ENCODE assay signal across 9 cellular contexts in the genomic region with DNA sequence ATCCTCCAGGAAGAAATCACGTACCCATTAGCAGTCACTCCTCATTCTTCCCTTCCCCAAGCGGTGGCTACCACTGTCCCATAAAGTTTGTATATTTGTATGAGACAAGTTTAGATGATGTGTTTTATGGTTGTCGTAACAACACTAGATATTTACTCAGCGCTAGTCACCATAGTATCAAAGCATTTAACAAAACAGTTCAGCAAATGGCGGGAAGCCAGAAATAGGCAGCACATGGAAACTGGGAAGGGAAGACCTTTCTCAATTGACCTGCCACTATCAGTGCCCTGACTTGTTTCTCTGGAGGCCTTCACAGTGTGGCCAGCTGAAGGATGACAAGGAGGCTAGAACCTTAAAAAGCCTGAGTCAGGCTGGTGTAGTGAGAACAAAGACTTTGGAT. TPM values are rescaled to one million over a fixed set of nuclear protein-coding genes. Genes with fewer than 3 reads are reported as not detected.
DNase-seq lines count a peak whose midpoint lies in the region; ATAC-seq and TF ChIP-seq lines count a peak whose summit lies in the region.
"Had no signal": no experiment of that assay in that cellular context is flagged by ENCODE, and none has a peak within 500 bp of the region (broad histone marks: within the 10 kb centered on the region; RNA-seq: fewer than 3 reads in every experiment).

No MANE protein-coding gene starts in this region.

- no peaks in the 10 kb centered on the region for H4K20me1 ChIP-seq in fibroblast of lung (ENCODE audit: control insufficient read depth, extremely low read depth, insufficient read depth, low read length)

- no peaks in the 10 kb centered on the region for H3K36me3 ChIP-seq in fibroblast of lung (ENCODE audit: control insufficient read depth, insufficient read depth, low read length)

- H3K79me2 ChIP-seq in fibroblast of lung (ENCODE audit: control insufficient read depth, insufficient read depth, low read length) = peaks cover 61% of the 10 kb centered on the region

- no peak overlapping the region for H3K4me3 ChIP-seq in fibroblast of lung (replicated peaks in 1 of 4; ENCODE audit: control extremely low read depth in 1 of 4, insufficient read depth in 1 of 4, low read depth in 3 of 4, low read length in 4 of 4)

- H3K9me3 ChIP-seq in fibroblast of lung (ENCODE audit: control insufficient read depth, insufficient read depth, low read depth, low read length) = no peaks in the 10 kb centered on the region

- no peak overlapping the region for H3K9ac ChIP-seq in fibroblast of lung (ENCODE audit: insufficient read depth, low read length)

- H3K4me2 ChIP-seq in fibroblast of lung (ENCODE audit: extremely low read depth, insufficient read depth, low read length) = peak overlapping the region; percentile 55

- H2AFZ ChIP-seq in fibroblast of lung (ENCODE audit: low read length) = no peak overlapping the region

- DNase-seq in Caki2 (ENCODE audit: low read depth) = peak; percentile 48
- DNase-seq in NCI-H774 (lab: John Stamatoyannopoulos, UW) = peak; percentile 49
- DNase-seq in fibroblast of lung (ENCODE audit: low read depth in 2 of 2) = peak; percentile 68 to 94
- DNase-seq in omental fat pad (ENCODE audit: low spot score) = no peak
- no peak for DNase-seq in iPS-NIHi7 (ENCODE audit: extremely low spot score)
- no peak for DNase-seq in globus pallidus (ENCODE audit: low spot score)
- DNase-seq: activated CD4-positive, alpha-beta T cell treated with anti-CD3 and anti-CD28 coated beads, Interleukin-2, amount 10 ng/mL, durations not matched to agents 24 days and 14 days had no signal

- TF ChIP-seq CTCF in fibroblast of lung (conservative IDR thresholded peaks at IDR 0.05 in 1 of 2, IDR thresholded peaks at IDR 0.05 in 1 of 2; ENCODE audit: low read depth in 1 of 2, low read length in 2 of 2) = no peak
- TF ChIP-seq CTCF in omental fat pad (IDR thresholded peaks at IDR 0.05) = no peak

- peak overlapping the region; percentile 81 for H3K27ac ChIP-seq in fibroblast of lung (ENCODE audit: insufficient read depth, low read length)

- no peaks in the 10 kb centered on the region for H3K27me3 ChIP-seq in fibroblast of lung (ENCODE audit: control insufficient read depth, insufficient read depth, low read length)

- in situ Hi-C loops in Caki2 (cut with HindIII; ENCODE audit: low pct_unique_long_range_greater_than_20kb, low sequenced_read_pairs) = no loop called here

- peaks cover 12% of the 10 kb centered on the region for H3K4me1 ChIP-seq in fibroblast of lung (ENCODE audit: control insufficient read depth, extremely low read depth, insufficient read depth, low read length)

- ATAC-seq in omental fat pad (ENCODE audit: low FRiP score) (peak; percentile 86), GM21619 (IDR thresholded peaks at IDR 0.05; ENCODE audit: unreplicated experiment) (no peak), HG02885 (IDR thresholded peaks at IDR 0.05; ENCODE audit: poor library complexity, unreplicated experiment) (no peak)

RNA-seq across cellular contexts. Expression of a gene that starts 31.1 kb away (rescaled TPM):
- 8.9 and 10.8 TPM in 2 replicates for total RNA-seq in Caki2 (2014; rRNA removed; shearing (Covaris generic); ENCODE audit: low replicate concordance)
- total RNA-seq in fibroblast of lung = 20.0 and 26.9 TPM in 2 replicates
- polyA plus RNA-seq in fibroblast of lung = 20.2 and 33.9 TPM in 2 replicates
- polyA plus RNA-seq in fibroblast of lung (2012) = 12.6 and 18.7 TPM in 2 replicates
- polyA minus RNA-seq in fibroblast of lung (ENCODE audit: low replicate concordance) = 5.6 and 11.3 TPM in 2 replicates
- total RNA-seq in omental fat pad = 10 to 100 TPM; 23.0 to 35.3 (median 33.4) TPM

RNA-seq across cellular contexts. Expression of a gene that starts 31.3 kb away (rescaled TPM):
- 4.7 and 8.0 TPM in 2 replicates for total RNA-seq in Caki2 (2014; rRNA removed; shearing (Covaris generic); ENCODE audit: low replicate concordance)
- total RNA-seq in fibroblast of lung (14.9 and 15.9 TPM in 2 replicates), omental fat pad (10 to 100 TPM in 2 of 4 donors, 1 to 10 TPM in 2; 7.7 to 22.8 (median 10.7) TPM)
- polyA plus RNA-seq in fibroblast of lung = 20.1 and 22.3 TPM in 2 replicates
- 12.9 and 14.7 TPM in 2 replicates for polyA plus RNA-seq in fibroblast of lung (2012)
- polyA minus RNA-seq in fibroblast of lung (ENCODE audit: low replicate concordance) = 0.94 and 1.4 TPM in 2 replicates

Comparison
In these comparisons a context has a peak if more than half of its experiments do, and no peak if none do; other contexts are left out.
1. DNase-seq: peak in Caki2 (single experiment), NCI-H774 (single experiment) and fibroblast of lung (2 of 2); none in omental fat pad (single experiment), iPS-NIHi7 (single experiment) and globus pallidus (single experiment).